7 cellular contexts compared by ENCODE assay signal in the genomic region with DNA sequence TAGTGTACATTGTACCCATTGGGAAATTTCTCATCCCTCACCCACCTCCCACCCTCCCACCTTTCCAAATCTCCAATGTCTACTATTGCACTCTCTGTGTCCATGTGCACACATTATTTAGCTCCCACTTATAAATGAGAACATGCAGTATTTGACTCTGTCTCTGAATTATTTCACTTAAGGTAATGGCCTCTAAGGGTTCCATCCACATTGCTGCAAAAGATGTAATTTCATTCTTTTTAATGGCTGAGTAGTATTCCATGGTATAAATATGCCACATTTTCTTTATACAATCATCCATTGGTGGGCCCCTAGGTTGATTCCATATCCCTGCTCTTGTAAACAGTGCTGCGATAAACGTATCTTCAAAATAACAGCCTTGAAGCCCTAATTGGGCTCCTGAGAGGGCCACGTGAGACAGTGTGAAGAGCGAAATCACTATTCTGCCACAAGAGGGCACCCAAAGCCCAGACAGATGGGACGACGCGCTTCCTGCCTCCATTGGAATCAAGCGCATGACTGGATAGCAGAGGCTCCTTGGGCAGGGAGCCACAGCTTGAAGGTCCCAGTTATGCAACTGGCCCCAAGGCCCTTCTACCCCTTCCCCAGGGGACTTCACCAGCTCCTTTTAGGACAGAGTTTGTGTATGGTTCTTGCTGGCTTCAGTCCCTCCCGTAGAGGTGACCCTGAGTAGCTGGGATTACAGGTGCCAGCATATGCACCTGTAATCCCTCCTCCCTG. TPM values are rescaled to one million over a fixed set of nuclear protein-coding genes. Genes with fewer than 3 reads are reported as not detected.
A peak's percentile ranks its signal among the peaks of the same experiment; 100 is the strongest.
DNase-seq lines count a peak whose midpoint lies in the region; ATAC-seq, FAIRE-seq and TF ChIP-seq lines count a peak whose summit lies in the region.

No MANE protein-coding gene starts in this region.

- DNase-seq in OCI-LY7 (ENCODE audit: low spot score) (peak; percentile 92), endothelial cell of umbilical vein (ENCODE audit: low read depth, low spot score) (peak; percentile 92), midbrain (lab: John Stamatoyannopoulos, UW) (peak; percentile 90)
- DNase-seq in activated CD8-positive, alpha-beta memory T cell treated with anti-CD3 and anti-CD28 coated beads, Interleukin-2, amount 50 U/mL, for 24 hours (ENCODE audit: extremely low read depth), result peak; percentile 49

- CTCF ChIA-PET in OCI-LY7 (lab: Charles Lee; ENCODE audit: unreplicated experiment), result interaction anchor here (1.1 to 3.5 kb wide), 4 partner anchors 20 to 114 kb away, joined by 3 to 34 read pairs (median 4); no protein-coding TSS in a partner anchor
- CTCF ChIA-PET in endothelial cell of umbilical vein (lab: Charles Lee), result interaction anchor here (0.7 to 7.8 kb wide), 25 partner anchors 9 to 190 kb away, joined by 3 to 147 read pairs (median 4); a partner anchor contains a TSS

- TF ChIP-seq POLR2A in endothelial cell of umbilical vein (IDR thresholded peaks at IDR 0.05; ENCODE audit: low read depth, low read length), result no peak

- no TSS peak for BruUV-seq in OCI-LY7 (replicated peaks; lab: Mats Ljungman, UMichigan)
- BruUV-seq in endothelial cell of umbilical vein (replicated peaks; lab: Mats Ljungman, UMichigan), result no TSS peak

- H4K20me1 ChIP-seq in KMS-11 (ENCODE audit: insufficient read depth) (no peaks in the 10 kb centered on the region), OCI-LY7 (ENCODE audit: insufficient read depth, low read length) (no peaks in the 10 kb centered on the region), endothelial cell of umbilical vein (replicated peaks; ENCODE audit: control insufficient read depth, extremely low read depth, insufficient read depth, low read length) (no peaks in the 10 kb centered on the region)

- FAIRE-seq in endothelial cell of umbilical vein (lab: Jason Lieb, UNC), result peak; percentile 96

- TF ChIP-seq CTCF in KMS-11 (conservative IDR thresholded peaks at IDR 0.05; ENCODE audit: low read depth, low read length), result peak; percentile 78
- TF ChIP-seq CTCF in OCI-LY7 (conservative IDR thresholded peaks at IDR 0.05; ENCODE audit: low read length), result peak; percentile 93
- TF ChIP-seq CTCF in endothelial cell of umbilical vein (IDR thresholded peaks at IDR 0.05; ENCODE audit: extremely low read depth in 1 of 2, insufficient read depth in 1 of 2, low read depth in 1 of 2, low read length in 2 of 2), result peak; percentile 72 to 84

- intact Hi-C loops in OCI-LY7 (cut with micrococcal nuclease; ENCODE audit: unreplicated experiment), result loop anchor here (1.0 to 10.0 kb wide), 8 partner anchors 42 to 356 kb away; no protein-coding TSS in a partner anchor
- intact Hi-C loops in endothelial cell of umbilical vein (cut with micrococcal nuclease), result loop anchor here (1.0 kb wide), 7 partner anchors 42 to 131 kb away; a partner anchor contains a TSS

- peak; percentile 47 for ATAC-seq in GM18498 (IDR thresholded peaks at IDR 0.05; ENCODE audit: unreplicated experiment)
- ATAC-seq in stimulated activated memory B cell treated with anti-CD40 and anti-IgM and Interleukin-4, amounts not matched to agents 10 μg/mL and 1 μg/mL and 100 μg/mL, for 72 hours, result peak; percentile 60

- POLR2A ChIA-PET in OCI-LY7 (lab: Charles Lee) (interaction anchor here (0.6 to 7.4 kb wide), 10 partner anchors 19 to 112 kb away, joined by 3 to 74 read pairs (median 4); a partner anchor contains a TSS), endothelial cell of umbilical vein (lab: Charles Lee) (interaction anchor here (1.1 kb wide), 1 partner anchor 47 kb away, joined by 7 read pairs; a partner anchor contains a TSS)

- H3K27me3 Mint-ChIP-seq in stimulated activated memory B cell treated with anti-CD40 and anti-IgM and Interleukin-4, amounts not matched to agents 10 μg/mL and 1 μg/mL and 100 μg/mL, for 72 hours, result no peaks in the 10 kb centered on the region

- no peaks in the 10 kb centered on the region for H3K9me3 ChIP-seq in OCI-LY7 (ENCODE audit: low read length)
- H3K9me3 ChIP-seq in endothelial cell of umbilical vein (replicated peaks; ENCODE audit: control insufficient read depth, insufficient read depth, low read length), result no peaks in the 10 kb centered on the region

- no peaks in the 10 kb centered on the region for H3K36me3 Mint-ChIP-seq in stimulated activated memory B cell treated with anti-CD40 and anti-IgM and Interleukin-4, amounts not matched to agents 10 μg/mL and 1 μg/mL and 100 μg/mL, for 72 hours

- peaks cover 42% of the 10 kb centered on the region for H3K4me1 Mint-ChIP-seq in stimulated activated memory B cell treated with anti-CD40 and anti-IgM and Interleukin-4, amounts not matched to agents 10 μg/mL and 1 μg/mL and 100 μg/mL, for 72 hours

- H3K27ac ChIP-seq in KMS-11 (no peak overlapping the region), OCI-LY7 (ENCODE audit: low read depth, low read length, poor library complexity, severe bottlenecking) (peak overlapping the region; percentile 1), endothelial cell of umbilical vein (ENCODE audit: insufficient read depth, low read depth, low read length) (no peak overlapping the region)

- H3K79me2 ChIP-seq in KMS-11 (ENCODE audit: insufficient read depth, low read depth) (no peaks in the 10 kb centered on the region), OCI-LY7 (ENCODE audit: insufficient read depth, low read depth, low read length) (no peaks in the 10 kb centered on the region), endothelial cell of umbilical vein (ENCODE audit: control insufficient read depth, insufficient read depth, low read length) (no peaks in the 10 kb centered on the region)

- H3K9me2 ChIP-seq in OCI-LY7 (ENCODE audit: insufficient read depth, low read length), result no peaks in the 10 kb centered on the region

- peak overlapping the region; percentile 61 for H3K4me3 Mint-ChIP-seq in stimulated activated memory B cell treated with anti-CD40 and anti-IgM and Interleukin-4, amounts not matched to agents 10 μg/mL and 1 μg/mL and 100 μg/mL, for 72 hours

- peak overlapping the region; percentile 87 for H3K27ac Mint-ChIP-seq in stimulated activated memory B cell treated with anti-CD40 and anti-IgM and Interleukin-4, amounts not matched to agents 10 μg/mL and 1 μg/mL and 100 μg/mL, for 72 hours

- dilution Hi-C loops in endothelial cell of umbilical vein (cut with MboI; ENCODE audit: extremely low pct_ligation_motif_present, low sequenced_read_pairs), result no loop called here

- H3K4me2 ChIP-seq in KMS-11 (peak overlapping the region; percentile 12; the same call in 1 of the 2 replicates), OCI-LY7 (ENCODE audit: low read length) (peak overlapping the region; percentile 62), endothelial cell of umbilical vein (ENCODE audit: insufficient read depth, low read length) (no peak overlapping the region)

- H3K27me3 ChIP-seq in KMS-11 (ENCODE audit: insufficient read depth, low read depth) (no peaks in the 10 kb centered on the region), endothelial cell of umbilical vein (ENCODE audit: control insufficient read depth in 2 of 2, insufficient read depth in 2 of 2, low read length in 2 of 2) (no peaks in the 10 kb centered on the region)

- H3K4me1 ChIP-seq in KMS-11 (ENCODE audit: low read depth, poor library complexity, severe bottlenecking) (peaks cover 10% of the 10 kb centered on the region), OCI-LY7 (ENCODE audit: insufficient read depth, low read length, poor library complexity, severe bottlenecking) (peaks cover 53% of the 10 kb centered on the region), endothelial cell of umbilical vein (ENCODE audit: control insufficient read depth, extremely low read depth, insufficient read depth, low read length) (no peaks in the 10 kb centered on the region)

- H3K36me3 ChIP-seq in KMS-11 (ENCODE audit: insufficient read depth), result no peaks in the 10 kb centered on the region
- no peaks in the 10 kb centered on the region for H3K36me3 ChIP-seq in OCI-LY7 (ENCODE audit: insufficient read depth, low read length)
- H3K36me3 ChIP-seq in endothelial cell of umbilical vein (ENCODE audit: control insufficient read depth in 2 of 2, extremely low read depth in 1 of 2, insufficient read depth in 2 of 2, low read length in 2 of 2), result no peaks in the 10 kb centered on the region

- H3K9me1 ChIP-seq in endothelial cell of umbilical vein (replicated peaks; ENCODE audit: control insufficient read depth, extremely low read depth, insufficient read depth, low read length), result no peaks in the 10 kb centered on the region

- no peaks in the 10 kb centered on the region for H3K9me3 Mint-ChIP-seq in stimulated activated memory B cell treated with anti-CD40 and anti-IgM and Interleukin-4, amounts not matched to agents 10 μg/mL and 1 μg/mL and 100 μg/mL, for 72 hours

- H3K4me3 ChIP-seq in KMS-11 (IDR thresholded peaks at IDR 0.05; ENCODE audit: insufficient read depth, low read depth, low read length) (no peak overlapping the region), OCI-LY7 (ENCODE audit: low read depth, low read length, poor library complexity, severe bottlenecking) (no peak overlapping the region), endothelial cell of umbilical vein (replicated peaks in 1 of 3; ENCODE audit: insufficient read depth in 1 of 3, low read depth in 1 of 3, low read length in 3 of 3) (no peak overlapping the region)

- H3K9ac ChIP-seq in KMS-11 (no peak overlapping the region), endothelial cell of umbilical vein (replicated peaks; ENCODE audit: extremely low read depth, insufficient read depth, low read length) (no peak overlapping the region)

- peak overlapping the region; percentile 92 for H2AFZ ChIP-seq in KMS-11 (ENCODE audit: low read depth)
- peak overlapping the region; percentile 73 for H2AFZ ChIP-seq in OCI-LY7 (ENCODE audit: low read length)
- H2AFZ ChIP-seq in endothelial cell of umbilical vein (ENCODE audit: low read depth, low read length), result peak overlapping the region; percentile 65

RNA-seq across cellular contexts. Expression of a gene that starts 21.3 kb away (rescaled TPM):
- total RNA-seq in OCI-LY7 (2014; rRNA removed; shearing (Covaris generic)), result 18.0 and 19.8 TPM in 2 replicates
- total RNA-seq in OCI-LY7 (2022), result 39.9 and 48.3 TPM in 2 replicates
- not detected in 2 replicates for total RNA-seq in endothelial cell of umbilical vein
- not detected in 2 replicates for polyA plus RNA-seq in endothelial cell of umbilical vein
- polyA plus RNA-seq in endothelial cell of umbilical vein (2011; cell fraction: cytosol; rRNA removed), result not detected in 2 replicates
- polyA plus RNA-seq in endothelial cell of umbilical vein (2011; cell fraction: nucleus; rRNA removed), result not detected in 2 replicates
- 0.15 and 0.28 TPM in 2 replicates for polyA plus RNA-seq in endothelial cell of umbilical vein (2012)
- polyA minus RNA-seq in endothelial cell of umbilical vein, result not detected in 2 replicates
- polyA minus RNA-seq in endothelial cell of umbilical vein (2011; cell fraction: cytosol; rRNA and poly(A)+ RNA removed), result not detected
- not detected in 2 replicates for polyA minus RNA-seq in endothelial cell of umbilical vein (2011; cell fraction: nucleus; rRNA and poly(A)+ RNA removed)

RNA-seq across cellular contexts. Expression of a gene that starts 28.4 kb away (rescaled TPM):
- total RNA-seq in OCI-LY7 (2014; rRNA removed; shearing (Covaris generic)), result 18.4 and 23.7 TPM in 2 replicates
- 22.2 and 25.5 TPM in 2 replicates for total RNA-seq in OCI-LY7 (2022)
- 9.9 and 11.7 TPM in 2 replicates for total RNA-seq in endothelial cell of umbilical vein
- 28.6 and 33.6 TPM in 2 replicates for polyA plus RNA-seq in endothelial cell of umbilical vein
- polyA plus RNA-seq in endothelial cell of umbilical vein (2011; cell fraction: cytosol; rRNA removed), result 18.1 and 19.6 TPM in 2 replicates
- 22.4 and 24.3 TPM in 2 replicates for polyA plus RNA-seq in endothelial cell of umbilical vein (2011; cell fraction: nucleus; rRNA removed)
- polyA plus RNA-seq in endothelial cell of umbilical vein (2012), result 5.8 and 7.5 TPM in 2 replicates
- 15.6 and 19.7 TPM in 2 replicates for polyA minus RNA-seq in endothelial cell of umbilical vein
- not detected for polyA minus RNA-seq in endothelial cell of umbilical vein (2011; cell fraction: cytosol; rRNA and poly(A)+ RNA removed)
- polyA minus RNA-seq in endothelial cell of umbilical vein (2011; cell fraction: nucleus; rRNA and poly(A)+ RNA removed), result 8.0 and 8.7 TPM in 2 replicates

RNA-seq across cellular contexts. Expression of a gene that starts 39.5 kb away (rescaled TPM):
- not detected in 2 replicates for total RNA-seq in OCI-LY7 (2014; rRNA removed; shearing (Covaris generic))
- total RNA-seq in OCI-LY7 (2022) (not detected in 2 replicates), endothelial cell of umbilical vein (84.1 and 102 TPM in 2 replicates)
- polyA plus RNA-seq in endothelial cell of umbilical vein, result 70.7 and 82.2 TPM in 2 replicates
- polyA plus RNA-seq in endothelial cell of umbilical vein (2011; cell fraction: cytosol; rRNA removed), result 46.4 and 59.5 TPM in 2 replicates
- 47.3 TPM in 2 replicates for polyA plus RNA-seq in endothelial cell of umbilical vein (2011; cell fraction: nucleus; rRNA removed)
- polyA plus RNA-seq in endothelial cell of umbilical vein (2012), result 66.7 and 93.7 TPM in 2 replicates
- polyA minus RNA-seq in endothelial cell of umbilical vein, result 15.6 and 26.2 TPM in 2 replicates
- 33.2 TPM for polyA minus RNA-seq in endothelial cell of umbilical vein (2011; cell fraction: cytosol; rRNA and poly(A)+ RNA removed)
- polyA minus RNA-seq in endothelial cell of umbilical vein (2011; cell fraction: nucleus; rRNA and poly(A)+ RNA removed), result 17.9 and 21.2 TPM in 2 replicates

RNA-seq across cellular contexts. Expression of a gene that starts 47.0 kb away (rescaled TPM):
- total RNA-seq in OCI-LY7 (2014; rRNA removed; shearing (Covaris generic)), result 82.7 and 86.0 TPM in 2 replicates
- total RNA-seq in OCI-LY7 (2022), result 46.9 and 51.6 TPM in 2 replicates
- 6.6 and 7.0 TPM in 2 replicates for total RNA-seq in endothelial cell of umbilical vein
- 9.0 and 9.9 TPM in 2 replicates for polyA plus RNA-seq in endothelial cell of umbilical vein
- polyA plus RNA-seq in endothelial cell of umbilical vein (2011; cell fraction: cytosol; rRNA removed), result 4.3 and 5.3 TPM in 2 replicates
- polyA plus RNA-seq in endothelial cell of umbilical vein (2011; cell fraction: nucleus; rRNA removed), result 30.7 and 42.7 TPM in 2 replicates
- polyA plus RNA-seq in endothelial cell of umbilical vein (2012), result 6.9 and 8.4 TPM in 2 replicates
- 5.5 and 12.9 TPM in 2 replicates for polyA minus RNA-seq in endothelial cell of umbilical vein
- 28.1 TPM for polyA minus RNA-seq in endothelial cell of umbilical vein (2011; cell fraction: cytosol; rRNA and poly(A)+ RNA removed)
- 7.4 and 9.7 TPM in 2 replicates for polyA minus RNA-seq in endothelial cell of umbilical vein (2011; cell fraction: nucleus; rRNA and poly(A)+ RNA removed)

RNA-seq across cellular contexts. Expression of a gene that starts 48.1 kb away (rescaled TPM):
- total RNA-seq in OCI-LY7 (2014; rRNA removed; shearing (Covaris generic)), result 0.35 and 0.51 TPM in 2 replicates
- total RNA-seq in OCI-LY7 (2022), result 1.0 and 1.3 TPM in 2 replicates
- total RNA-seq in endothelial cell of umbilical vein, result 0.18 TPM in 1 of 2 replicates, not detected in the other
- polyA plus RNA-seq in endothelial cell of umbilical vein, result 0.12 and 0.14 TPM in 2 replicates
- polyA plus RNA-seq in endothelial cell of umbilical vein (2011; cell fraction: cytosol; rRNA removed), result 0.03 TPM in 2 replicates
- 0.24 and 0.40 TPM in 2 replicates for polyA plus RNA-seq in endothelial cell of umbilical vein (2011; cell fraction: nucleus; rRNA removed)
- 0.24 TPM in 1 of 2 replicates, not detected in the other for polyA plus RNA-seq in endothelial cell of umbilical vein (2012)
- not detected in 2 replicates for polyA minus RNA-seq in endothelial cell of umbilical vein
- polyA minus RNA-seq in endothelial cell of umbilical vein (2011; cell fraction: cytosol; rRNA and poly(A)+ RNA removed), result 3.2 TPM
- polyA minus RNA-seq in endothelial cell of umbilical vein (2011; cell fraction: nucleus; rRNA and poly(A)+ RNA removed), result not detected in 2 replicates

Comparison
In these comparisons a context has a peak if more than half of its experiments do, and no peak if none do; other contexts are left out.
1. RNA of a gene that starts 21.3 kb away (total RNA-seq): 18.0 to 48.3 TPM in OCI-LY7; not detected in endothelial cell of umbilical vein; every median in the first group is over 10 times any median in the second.
2. RNA of a gene that starts 39.5 kb away (total RNA-seq): 84.1 to 102 TPM in endothelial cell of umbilical vein; not detected in OCI-LY7; every median in the first group is over 10 times any median in the second.
3. Peak in every context shown above with its lines, with median percentiles within 50 percentile points of each other: H2AFZ ChIP-seq, CTCF ChIP-seq and DNase-seq.